1 cellular context compared by ENCODE assay signal in genomic region chr2:183091318-183091953, GRCh38.
TF ChIP-seq lines count a peak whose summit lies in the region.

No MANE protein-coding gene starts in this region.

TF ChIP-seq in GM23338, 12 proteins besides CTCF, POLR2A, EP300 and RAD21 (continued from another document):
- TF ChIP-seq, protein P1, sequence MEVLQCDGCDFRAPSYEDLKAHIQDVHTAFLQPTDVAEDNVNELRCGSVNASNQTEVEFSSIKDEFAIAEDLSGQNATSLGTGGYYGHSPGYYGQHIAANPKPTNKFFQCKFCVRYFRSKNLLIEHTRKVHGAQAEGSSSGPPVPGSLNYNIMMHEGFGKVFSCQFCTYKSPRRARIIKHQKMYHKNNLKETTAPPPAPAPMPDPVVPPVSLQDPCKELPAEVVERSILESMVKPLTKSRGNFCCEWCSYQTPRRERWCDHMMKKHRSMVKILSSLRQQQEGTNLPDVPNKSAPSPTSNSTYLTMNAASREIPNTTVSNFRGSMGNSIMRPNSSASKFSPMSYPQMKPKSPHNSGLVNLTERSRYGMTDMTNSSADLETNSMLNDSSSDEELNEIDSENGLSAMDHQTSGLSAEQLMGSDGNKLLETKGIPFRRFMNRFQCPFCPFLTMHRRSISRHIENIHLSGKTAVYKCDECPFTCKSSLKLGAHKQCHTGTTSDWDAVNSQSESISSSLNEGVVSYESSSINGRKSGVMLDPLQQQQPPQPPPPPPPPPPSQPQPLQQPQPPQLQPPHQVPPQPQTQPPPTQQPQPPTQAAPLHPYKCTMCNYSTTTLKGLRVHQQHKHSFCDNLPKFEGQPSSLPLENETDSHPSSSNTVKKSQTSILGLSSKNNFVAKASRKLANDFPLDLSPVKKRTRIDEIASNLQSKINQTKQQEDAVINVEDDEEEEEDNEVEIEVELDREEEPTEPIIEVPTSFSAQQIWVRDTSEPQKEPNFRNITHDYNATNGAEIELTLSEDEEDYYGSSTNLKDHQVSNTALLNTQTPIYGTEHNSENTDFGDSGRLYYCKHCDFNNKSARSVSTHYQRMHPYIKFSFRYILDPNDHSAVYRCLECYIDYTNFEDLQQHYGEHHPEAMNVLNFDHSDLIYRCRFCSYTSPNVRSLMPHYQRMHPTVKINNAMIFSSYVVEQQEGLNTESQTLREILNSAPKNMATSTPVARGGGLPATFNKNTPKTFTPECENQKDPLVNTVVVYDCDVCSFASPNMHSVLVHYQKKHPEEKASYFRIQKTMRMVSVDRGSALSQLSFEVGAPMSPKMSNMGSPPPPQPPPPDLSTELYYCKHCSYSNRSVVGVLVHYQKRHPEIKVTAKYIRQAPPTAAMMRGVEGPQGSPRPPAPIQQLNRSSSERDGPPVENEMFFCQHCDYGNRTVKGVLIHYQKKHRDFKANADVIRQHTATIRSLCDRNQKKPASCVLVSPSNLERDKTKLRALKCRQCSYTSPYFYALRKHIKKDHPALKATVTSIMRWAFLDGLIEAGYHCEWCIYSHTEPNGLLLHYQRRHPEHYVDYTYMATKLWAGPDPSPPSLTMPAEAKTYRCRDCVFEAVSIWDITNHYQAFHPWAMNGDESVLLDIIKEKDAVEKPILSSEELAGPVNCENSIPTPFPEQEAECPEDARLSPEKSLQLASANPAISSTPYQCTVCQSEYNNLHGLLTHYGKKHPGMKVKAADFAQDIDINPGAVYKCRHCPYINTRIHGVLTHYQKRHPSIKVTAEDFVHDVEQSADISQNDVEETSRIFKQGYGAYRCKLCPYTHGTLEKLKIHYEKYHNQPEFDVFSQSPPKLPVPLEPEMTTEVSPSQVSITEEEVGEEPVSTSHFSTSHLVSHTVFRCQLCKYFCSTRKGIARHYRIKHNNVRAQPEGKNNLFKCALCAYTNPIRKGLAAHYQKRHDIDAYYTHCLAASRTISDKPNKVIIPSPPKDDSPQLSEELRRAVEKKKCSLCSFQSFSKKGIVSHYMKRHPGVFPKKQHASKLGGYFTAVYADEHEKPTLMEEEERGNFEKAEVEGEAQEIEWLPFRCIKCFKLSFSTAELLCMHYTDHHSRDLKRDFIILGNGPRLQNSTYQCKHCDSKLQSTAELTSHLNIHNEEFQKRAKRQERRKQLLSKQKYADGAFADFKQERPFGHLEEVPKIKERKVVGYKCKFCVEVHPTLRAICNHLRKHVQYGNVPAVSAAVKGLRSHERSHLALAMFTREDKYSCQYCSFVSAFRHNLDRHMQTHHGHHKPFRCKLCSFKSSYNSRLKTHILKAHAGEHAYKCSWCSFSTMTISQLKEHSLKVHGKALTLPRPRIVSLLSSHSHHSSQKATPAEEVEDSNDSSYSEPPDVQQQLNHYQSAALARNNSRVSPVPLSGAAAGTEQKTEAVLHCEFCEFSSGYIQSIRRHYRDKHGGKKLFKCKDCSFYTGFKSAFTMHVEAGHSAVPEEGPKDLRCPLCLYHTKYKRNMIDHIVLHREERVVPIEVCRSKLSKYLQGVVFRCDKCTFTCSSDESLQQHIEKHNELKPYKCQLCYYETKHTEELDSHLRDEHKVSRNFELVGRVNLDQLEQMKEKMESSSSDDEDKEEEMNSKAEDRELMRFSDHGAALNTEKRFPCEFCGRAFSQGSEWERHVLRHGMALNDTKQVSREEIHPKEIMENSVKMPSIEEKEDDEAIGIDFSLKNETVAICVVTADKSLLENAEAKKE (CRISPR knock-in tag; IDR thresholded peaks at IDR 0.05), result no peak
- TF ChIP-seq, protein P2, sequence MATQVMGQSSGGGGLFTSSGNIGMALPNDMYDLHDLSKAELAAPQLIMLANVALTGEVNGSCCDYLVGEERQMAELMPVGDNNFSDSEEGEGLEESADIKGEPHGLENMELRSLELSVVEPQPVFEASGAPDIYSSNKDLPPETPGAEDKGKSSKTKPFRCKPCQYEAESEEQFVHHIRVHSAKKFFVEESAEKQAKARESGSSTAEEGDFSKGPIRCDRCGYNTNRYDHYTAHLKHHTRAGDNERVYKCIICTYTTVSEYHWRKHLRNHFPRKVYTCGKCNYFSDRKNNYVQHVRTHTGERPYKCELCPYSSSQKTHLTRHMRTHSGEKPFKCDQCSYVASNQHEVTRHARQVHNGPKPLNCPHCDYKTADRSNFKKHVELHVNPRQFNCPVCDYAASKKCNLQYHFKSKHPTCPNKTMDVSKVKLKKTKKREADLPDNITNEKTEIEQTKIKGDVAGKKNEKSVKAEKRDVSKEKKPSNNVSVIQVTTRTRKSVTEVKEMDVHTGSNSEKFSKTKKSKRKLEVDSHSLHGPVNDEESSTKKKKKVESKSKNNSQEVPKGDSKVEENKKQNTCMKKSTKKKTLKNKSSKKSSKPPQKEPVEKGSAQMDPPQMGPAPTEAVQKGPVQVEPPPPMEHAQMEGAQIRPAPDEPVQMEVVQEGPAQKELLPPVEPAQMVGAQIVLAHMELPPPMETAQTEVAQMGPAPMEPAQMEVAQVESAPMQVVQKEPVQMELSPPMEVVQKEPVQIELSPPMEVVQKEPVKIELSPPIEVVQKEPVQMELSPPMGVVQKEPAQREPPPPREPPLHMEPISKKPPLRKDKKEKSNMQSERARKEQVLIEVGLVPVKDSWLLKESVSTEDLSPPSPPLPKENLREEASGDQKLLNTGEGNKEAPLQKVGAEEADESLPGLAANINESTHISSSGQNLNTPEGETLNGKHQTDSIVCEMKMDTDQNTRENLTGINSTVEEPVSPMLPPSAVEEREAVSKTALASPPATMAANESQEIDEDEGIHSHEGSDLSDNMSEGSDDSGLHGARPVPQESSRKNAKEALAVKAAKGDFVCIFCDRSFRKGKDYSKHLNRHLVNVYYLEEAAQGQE (IDR thresholded peaks at IDR 0.05; ENCODE audit: unreplicated experiment), result no peak
- TF ChIP-seq NANOG (IDR thresholded peaks at IDR 0.05; ENCODE audit: borderline replicate concordance), result no peak
- no peak for TF ChIP-seq POLR2AphosphoS5 (IDR thresholded peaks at IDR 0.05; ENCODE audit: low read depth)
- TF ChIP-seq JUNB (IDR thresholded peaks at IDR 0.05; ENCODE audit: unreplicated experiment), result no peak
- no peak for TF ChIP-seq ETS1 (IDR thresholded peaks at IDR 0.05)
- no peak for TF ChIP-seq CREB1 (CRISPR knock-in tag; IDR thresholded peaks at IDR 0.05; ENCODE audit: low read depth)
